ENCODE assay signal across 9 cellular contexts in the genomic region with DNA sequence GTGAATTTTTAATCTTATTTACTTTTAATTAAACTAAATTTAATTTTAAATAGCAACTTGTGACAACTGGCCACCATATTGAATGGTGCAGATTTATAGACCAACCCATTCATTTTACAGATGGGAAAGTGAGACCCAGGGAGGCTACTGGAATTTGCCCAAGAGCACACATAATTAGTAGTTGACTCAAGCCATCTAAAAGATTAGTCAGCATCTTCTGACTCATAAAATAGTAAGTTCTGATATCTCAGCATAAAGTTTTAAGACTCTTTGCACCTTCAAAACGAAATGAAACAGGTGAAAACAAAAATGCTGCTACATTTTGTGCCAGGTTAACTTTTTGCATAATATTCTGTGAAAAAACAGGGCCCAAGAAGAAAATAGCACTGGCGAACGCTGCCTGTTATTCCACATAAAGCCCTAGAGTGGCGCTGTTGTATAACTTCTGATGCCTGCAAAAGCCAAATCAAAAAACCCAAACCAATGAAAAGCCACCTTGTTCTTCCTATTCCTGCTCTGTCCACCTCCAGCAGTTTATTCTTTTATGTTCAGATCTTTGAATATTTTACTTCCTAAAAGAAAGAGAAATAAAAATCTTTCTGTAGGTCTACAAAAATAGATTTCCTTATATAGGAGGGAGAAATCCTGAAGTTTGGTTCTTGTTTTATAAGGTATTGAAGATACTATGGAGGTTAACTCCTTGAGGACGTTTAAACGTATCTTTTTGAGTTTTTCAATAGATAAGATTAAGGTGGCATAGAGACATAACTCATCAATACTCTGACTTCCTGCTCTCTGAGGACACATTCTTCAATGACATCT.
DNase-seq lines count a peak whose midpoint lies in the region; ATAC-seq and TF ChIP-seq lines count a peak whose summit lies in the region.
"Had no signal": no experiment of that assay in that cellular context is flagged by ENCODE, and none has a peak within 500 bp of the region (broad histone marks: within the 10 kb centered on the region; RNA-seq: fewer than 3 reads in every experiment).

No MANE protein-coding gene starts in this region.

- H3K36me3 ChIP-seq in breast epithelium (no peaks in the 10 kb centered on the region), lower lobe of right lung (no peaks in the 10 kb centered on the region)
- H3K36me3 ChIP-seq: BLaER1 treated with 17β-estradiol and CSF1 and Interleukin-3, amounts not matched to agents 10 nM and 100 nM had no signal

- intact Hi-C loops in breast epithelium (cut with DNase I; ENCODE audit: low total_unique reads) = no loop called here
- intact Hi-C loops in lower lobe of right lung (cut with DNase I) = no loop called here

- H3K4me1 ChIP-seq in breast epithelium (no peaks in the 10 kb centered on the region), lower lobe of right lung (no peaks in the 10 kb centered on the region)
- H3K4me1 ChIP-seq: BLaER1 treated with 17β-estradiol and CSF1 and Interleukin-3, amounts not matched to agents 10 nM and 100 nM had no signal

- TF ChIP-seq CTCF in breast epithelium (IDR thresholded peaks at IDR 0.05) (peak; percentile 46 to 62 (median 47)), lower lobe of right lung (IDR thresholded peaks at IDR 0.05) (peak; percentile 66)

- peak; percentile 38 for ATAC-seq in HG03565 (IDR thresholded peaks at IDR 0.05; ENCODE audit: unreplicated experiment)
- no peak for ATAC-seq in lower lobe of right lung
- no peak for ATAC-seq in GM21576 (IDR thresholded peaks at IDR 0.05; ENCODE audit: unreplicated experiment)

- DNase-seq in NCI-H187 treated with DMSO at 0.1 percent for 48 hours (lab: John Stamatoyannopoulos, UW) (peak; percentile 21), NCI-H187 (lab: John Stamatoyannopoulos, UW) (no peak), NCI-H69 (lab: John Stamatoyannopoulos, UW) (peak; percentile 64), breast epithelium (ENCODE audit: low spot score in 2 of 2) (no peak), lower lobe of right lung (no peak), ecto neural progenitor cell (ENCODE audit: low spot score) (no peak)

- H3K9me3 ChIP-seq in breast epithelium (no peaks in the 10 kb centered on the region), lower lobe of right lung (no peaks in the 10 kb centered on the region)
- H3K9me3 ChIP-seq: BLaER1 treated with 17β-estradiol and CSF1 and Interleukin-3, amounts not matched to agents 10 nM and 100 nM had no signal

- TF ChIP-seq POLR2A in breast epithelium (IDR thresholded peaks at IDR 0.05) = no peak

- H3K27ac ChIP-seq in breast epithelium (no peak overlapping the region), lower lobe of right lung (no peak overlapping the region)
- H3K27ac ChIP-seq: BLaER1 treated with 17β-estradiol and CSF1 and Interleukin-3, amounts not matched to agents 10 nM and 100 nM had no signal

- no peak overlapping the region for H3K4me3 ChIP-seq in breast epithelium
- H3K4me3 ChIP-seq in lower lobe of right lung = no peak overlapping the region
- H3K4me3 ChIP-seq: BLaER1 treated with 17β-estradiol and CSF1 and Interleukin-3, amounts not matched to agents 10 nM and 100 nM had no signal

- H3K27me3 ChIP-seq in breast epithelium = no peaks in the 10 kb centered on the region
- H3K27me3 ChIP-seq in lower lobe of right lung (ENCODE audit: low read depth) = no peaks in the 10 kb centered on the region
- H3K27me3 ChIP-seq: BLaER1 treated with 17β-estradiol and CSF1 and Interleukin-3, amounts not matched to agents 10 nM and 100 nM had no signal

Comparison
In these comparisons a context has a peak if more than half of its experiments do, and no peak if none do; other contexts are left out.
1. DNase-seq: peak in NCI-H187 treated with DMSO at 0.1 percent for 48 hours (single experiment) and NCI-H69 (single experiment); none in NCI-H187 (0 of 2), breast epithelium (0 of 2), lower lobe of right lung (single experiment) and ecto neural progenitor cell (single experiment).